ENCODE assay signal across 12 cellular contexts in genomic region chr6:20024316-20024673, GRCh38.
A peak's percentile ranks its signal among the peaks of the same experiment; 100 is the strongest.
DNase-seq lines count a peak whose midpoint lies in the region; ATAC-seq lines count a peak whose summit lies in the region.
"Had no signal": no experiment of that assay in that cellular context is flagged by ENCODE, and none has a peak within 500 bp of the region (broad histone marks: within the 10 kb centered on the region; RNA-seq: fewer than 3 reads in every experiment).

No MANE protein-coding gene starts in this region.

- ATAC-seq in GM19023 (IDR thresholded peaks at IDR 0.05; ENCODE audit: unreplicated experiment) (peak; percentile 18), HG03064 (IDR thresholded peaks at IDR 0.05; ENCODE audit: low read depth, unreplicated experiment) (peak; percentile 28), HG03095 (IDR thresholded peaks at IDR 0.05; ENCODE audit: unreplicated experiment) (no peak), HG03108 (IDR thresholded peaks at IDR 0.05; ENCODE audit: unreplicated experiment) (no peak)
- ATAC-seq: GM23338, mucosa of descending colon, psoas muscle had no signal

- H3K4me2 ChIP-seq in BLaER1, result peak overlapping the region; percentile 81
- H3K4me2 ChIP-seq: GM23338 had no signal

- H3K4me3 Mint-ChIP-seq in activated T-helper 2 cell treated with anti-CD3 and anti-CD28 coated beads, Interferon-gamma antibody, Interleukin-2, Interleukin-4, amounts not matched to agents 10 μg/mL and 5 μg/mL and 100 μg/mL, durations not matched to agents 14 hours and 24 hours and 36 hours (ENCODE audit: low read depth), result peak overlapping the region; percentile 63
- H3K4me3 Mint-ChIP-seq: GM23338 had no signal

- H3K4me1 ChIP-seq in BLaER1, result peaks cover 13% of the 10 kb centered on the region

- 0 out of 2 replicates have a peak overlapping the region, but pooled peaks have one; percentile 48 for H3K4me3 ChIP-seq in BLaER1
- H3K4me3 ChIP-seq: GM23338, mucosa of descending colon, psoas muscle had no signal

- H3K9me3 ChIP-seq in BLaER1, result no peaks in the 10 kb centered on the region
- H3K9me3 ChIP-seq: mucosa of descending colon, psoas muscle had no signal

- no peaks in the 10 kb centered on the region for H3K36me3 ChIP-seq in BLaER1

- no peaks in the 10 kb centered on the region for H4K20me1 ChIP-seq in BLaER1

- H3K4me1 Mint-ChIP-seq in activated T-helper 2 cell treated with anti-CD3 and anti-CD28 coated beads, Interferon-gamma antibody, Interleukin-2, Interleukin-4, amounts not matched to agents 10 μg/mL and 5 μg/mL and 100 μg/mL, durations not matched to agents 14 hours and 24 hours and 36 hours (ENCODE audit: low read depth), result peaks cover 14% of the 10 kb centered on the region

- no peak overlapping the region for H3K27ac Mint-ChIP-seq in activated T-helper 2 cell treated with anti-CD3 and anti-CD28 coated beads, Interferon-gamma antibody, Interleukin-2, Interleukin-4, amounts not matched to agents 10 μg/mL and 5 μg/mL and 100 μg/mL, durations not matched to agents 14 hours and 24 hours and 36 hours
- H3K27ac Mint-ChIP-seq: GM23338 had no signal

- intact Hi-C loops in activated T-helper 2 cell treated with anti-CD3 and anti-CD28 coated beads, Interferon-gamma antibody, Interleukin-2, Interleukin-4, amounts not matched to agents 10 μg/mL and 5 μg/mL and 100 μg/mL, durations not matched to agents 14 hours and 24 hours and 36 hours (cut with micrococcal nuclease), result no loop called here

- no peak overlapping the region for H3K27ac ChIP-seq in BLaER1
- H3K27ac ChIP-seq: psoas muscle had no signal

- peak overlapping the region; percentile 33; the same call in 1 of the 2 replicates for H3K9ac ChIP-seq in BLaER1

- no peaks in the 10 kb centered on the region for H3K27me3 ChIP-seq in BLaER1

- DNase-seq in activated T-helper 2 cell treated with anti-CD3 and anti-CD28 coated beads, Interferon-gamma antibody, Interleukin-2, Interleukin-4, amounts not matched to agents 10 μg/mL and 5 μg/mL and 100 μg/mL, durations not matched to agents 14 hours and 24 hours and 36 hours (ENCODE audit: low spot score), result no peak
- DNase-seq in NCI-H2107 treated with DMSO at 0.1 percent for 48 hours (lab: John Stamatoyannopoulos, UW; ENCODE audit: unreplicated experiment), result no peak
- DNase-seq in NCI-H2081 treated with DMSO at 0.1 percent for 48 hours (lab: John Stamatoyannopoulos, UW), result no peak
- DNase-seq: NCI-H2171, psoas muscle had no signal

- H3K36me3 Mint-ChIP-seq in activated T-helper 2 cell treated with anti-CD3 and anti-CD28 coated beads, Interferon-gamma antibody, Interleukin-2, Interleukin-4, amounts not matched to agents 10 μg/mL and 5 μg/mL and 100 μg/mL, durations not matched to agents 14 hours and 24 hours and 36 hours (ENCODE audit: low read depth), result no peaks in the 10 kb centered on the region

- H3K9me3 Mint-ChIP-seq in activated T-helper 2 cell treated with anti-CD3 and anti-CD28 coated beads, Interferon-gamma antibody, Interleukin-2, Interleukin-4, amounts not matched to agents 10 μg/mL and 5 μg/mL and 100 μg/mL, durations not matched to agents 14 hours and 24 hours and 36 hours, result no peaks in the 10 kb centered on the region
- H3K9me3 Mint-ChIP-seq: GM23338 had no signal

- H3K27me3 Mint-ChIP-seq in activated T-helper 2 cell treated with anti-CD3 and anti-CD28 coated beads, Interferon-gamma antibody, Interleukin-2, Interleukin-4, amounts not matched to agents 10 μg/mL and 5 μg/mL and 100 μg/mL, durations not matched to agents 14 hours and 24 hours and 36 hours (ENCODE audit: low read depth), result peaks cover 29% of the 10 kb centered on the region

Comparison
In these comparisons a context has a peak if more than half of its experiments do, and no peak if none do; other contexts are left out.
1. ATAC-seq: peak in GM19023 (single experiment) and HG03064 (single experiment); none in HG03095 (single experiment) and HG03108 (single experiment).